Comparison of ENCODE assay signal across 22 cellular contexts in the genomic region with DNA sequence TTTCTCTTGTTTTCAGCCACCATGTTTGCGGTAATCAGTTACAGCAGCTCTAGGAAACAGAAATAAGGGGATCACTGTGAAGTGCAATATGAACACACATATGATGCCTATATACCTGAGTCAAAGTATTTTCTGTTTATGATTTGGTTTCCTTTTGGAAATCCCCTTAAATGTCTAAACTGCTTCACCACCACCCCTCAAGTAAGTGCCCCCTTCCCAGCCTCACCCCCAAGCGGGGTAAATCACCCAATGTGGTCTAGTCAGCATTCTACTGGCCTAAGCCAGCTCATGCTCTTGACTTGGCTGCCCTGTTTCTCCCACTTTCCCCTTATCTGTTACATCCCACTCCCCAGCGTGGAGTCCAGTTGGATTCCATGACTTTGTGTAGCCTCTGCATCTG.
DNase-seq lines count a peak whose midpoint lies in the region; ATAC-seq and TF ChIP-seq lines count a peak whose summit lies in the region.
"Had no signal": no experiment of that assay in that cellular context is flagged by ENCODE, and none has a peak within 500 bp of the region (broad histone marks: within the 10 kb centered on the region; RNA-seq: fewer than 3 reads in every experiment).

No MANE protein-coding gene starts in this region.

- H3K9ac ChIP-seq in mammary epithelial cell (ENCODE audit: insufficient read depth, low read length), result no peak overlapping the region

- no peaks in the 10 kb centered on the region for H3K9me3 Mint-ChIP-seq in activated CD8-positive, alpha-beta T cell treated with anti-CD3 and anti-CD28 coated beads for 36 hours
- no peaks in the 10 kb centered on the region for H3K9me3 Mint-ChIP-seq in activated CD8-positive, alpha-beta T cell treated with anti-CD3 and anti-CD28 coated beads, Interleukin-2, amount 10 ng/mL, durations not matched to agents 7 days and 5 days (ENCODE audit: insufficient read depth)
- H3K9me3 Mint-ChIP-seq in CD8-positive, alpha-beta memory T cell, result no peaks in the 10 kb centered on the region
- H3K9me3 Mint-ChIP-seq in activated T-helper 17 cell treated with anti-CD3 and anti-CD28 coated beads, Interleukin-2, amount 50 U/mL, for 72 hours, result no peaks in the 10 kb centered on the region
- H3K9me3 Mint-ChIP-seq: CD4-positive, alpha-beta T cell; natural killer cell had no signal

- DNase-seq in activated CD8-positive, alpha-beta T cell treated with anti-CD3 and anti-CD28 coated beads for 36 hours, result peak; percentile 18
- DNase-seq in activated CD8-positive, alpha-beta T cell treated with anti-CD3 and anti-CD28 coated beads, Interleukin-2, amount 10 ng/mL, durations not matched to agents 7 days and 5 days, result no peak
- peak in 1 of 5 donors; percentile 1 for DNase-seq in CD8-positive, alpha-beta memory T cell
- DNase-seq in esophagus muscularis mucosa (ENCODE audit: extremely low spot score), result peak; percentile 37
- no peak for DNase-seq in vagina (ENCODE audit: extremely low spot score in 2 of 2)
- no peak for DNase-seq in right cardiac atrium
- DNase-seq in mammary epithelial cell, result no peak
- DNase-seq: activated CD8-positive, alpha-beta memory T cell treated with anti-CD3 and anti-CD28 coated beads, Interleukin-2, amount 50 U/mL, for 4 hours; AML-193; CD4-positive, alpha-beta T cell; colonic mucosa; effector CD4-positive, alpha-beta T cell; hippocampal formation; lower lobe of right lung; natural killer cell; NCI-H446; NCI-H82; SHP77 treated with DMSO at 0.1 percent for 48 hours; stimulated activated CD4-positive, alpha-beta T cell treated with anti-CD3 and anti-CD28 coated beads, Interleukin-15, amount 100 ng/mL, for 24 hours; stomach had no signal

- H3K27ac Mint-ChIP-seq in activated CD8-positive, alpha-beta T cell treated with anti-CD3 and anti-CD28 coated beads for 36 hours, result peak overlapping the region; percentile 94
- no peak overlapping the region for H3K27ac Mint-ChIP-seq in activated CD8-positive, alpha-beta T cell treated with anti-CD3 and anti-CD28 coated beads, Interleukin-2, amount 10 ng/mL, durations not matched to agents 7 days and 5 days
- H3K27ac Mint-ChIP-seq in CD8-positive, alpha-beta memory T cell, result peak overlapping the region in 5 of 8 donors; percentile 5 to 92 (median 71)
- peak overlapping the region; percentile 88 for H3K27ac Mint-ChIP-seq in activated T-helper 17 cell treated with anti-CD3 and anti-CD28 coated beads, Interleukin-2, amount 50 U/mL, for 72 hours

- H3K4me1 ChIP-seq in CD8-positive, alpha-beta memory T cell (ENCODE audit: insufficient read depth, low read length), result peaks cover 20% of the 10 kb centered on the region
- H3K4me1 ChIP-seq in esophagus muscularis mucosa, result no peaks in the 10 kb centered on the region
- H3K4me1 ChIP-seq in vagina, result no peaks in the 10 kb centered on the region
- H3K4me1 ChIP-seq in right cardiac atrium (ENCODE audit: control insufficient read depth, insufficient read depth, low read length), result no peaks in the 10 kb centered on the region
- H3K4me1 ChIP-seq in mammary epithelial cell (ENCODE audit: insufficient read depth, low read length), result peaks cover 5% of the 10 kb centered on the region
- H3K4me1 ChIP-seq: colonic mucosa, lower lobe of right lung, stomach had no signal

- H4K20me1 ChIP-seq in mammary epithelial cell (ENCODE audit: insufficient read depth, low read length), result no peaks in the 10 kb centered on the region

- no peak overlapping the region for H3K27ac ChIP-seq in CD8-positive, alpha-beta memory T cell (ENCODE audit: low read depth, low read length)
- H3K27ac ChIP-seq in esophagus muscularis mucosa (replicated peaks in 1 of 4) (no peak overlapping the region), vagina (no peak overlapping the region), right cardiac atrium (ENCODE audit: low read length) (no peak overlapping the region), mammary epithelial cell (ENCODE audit: insufficient read depth, low read depth, low read length) (no peak overlapping the region)
- H3K27ac ChIP-seq: cardiac muscle cell, colonic mucosa, lower lobe of right lung, stomach had no signal

- in situ Hi-C loops in mammary epithelial cell (cut with MboI; ENCODE audit: low sequenced_read_pairs in 2 of 2), result loop anchor here in 1 of 2 donors (25.0 kb wide), 1 partner anchor 1048 kb away; no protein-coding TSS in a partner anchor

- no peaks in the 10 kb centered on the region for H3K79me2 ChIP-seq in mammary epithelial cell (ENCODE audit: insufficient read depth, low read length)

- ATAC-seq in activated CD8-positive, alpha-beta T cell treated with anti-CD3 and anti-CD28 coated beads for 36 hours, result no peak
- ATAC-seq in activated CD8-positive, alpha-beta T cell treated with anti-CD3 and anti-CD28 coated beads, Interleukin-2, amount 10 ng/mL, durations not matched to agents 7 days and 5 days, result no peak
- peak; percentile 14 for ATAC-seq in activated T-helper 17 cell treated with anti-CD3 and anti-CD28 coated beads, Interleukin-2, amount 50 U/mL, for 72 hours (replicated peaks)
- no peak for ATAC-seq in right cardiac atrium
- ATAC-seq: lower lobe of right lung, natural killer cell had no signal

- TF ChIP-seq POLR2A in esophagus muscularis mucosa (IDR thresholded peaks at IDR 0.05; ENCODE audit: low read depth) (no peak), vagina (IDR thresholded peaks at IDR 0.05) (no peak)

- H3K27me3 Mint-ChIP-seq in activated CD8-positive, alpha-beta T cell treated with anti-CD3 and anti-CD28 coated beads for 36 hours, result no peaks in the 10 kb centered on the region
- no peaks in the 10 kb centered on the region for H3K27me3 Mint-ChIP-seq in activated CD8-positive, alpha-beta T cell treated with anti-CD3 and anti-CD28 coated beads, Interleukin-2, amount 10 ng/mL, durations not matched to agents 7 days and 5 days (ENCODE audit: low read depth)
- no peaks in the 10 kb centered on the region for H3K27me3 Mint-ChIP-seq in CD8-positive, alpha-beta memory T cell
- no peaks in the 10 kb centered on the region for H3K27me3 Mint-ChIP-seq in activated T-helper 17 cell treated with anti-CD3 and anti-CD28 coated beads, Interleukin-2, amount 50 U/mL, for 72 hours
- H3K27me3 Mint-ChIP-seq: CD4-positive, alpha-beta T cell had no signal

- H3K9me3 ChIP-seq in CD8-positive, alpha-beta memory T cell (ENCODE audit: low read length), result no peaks in the 10 kb centered on the region
- no peaks in the 10 kb centered on the region for H3K9me3 ChIP-seq in esophagus muscularis mucosa
- H3K9me3 ChIP-seq in vagina, result no peaks in the 10 kb centered on the region
- H3K9me3 ChIP-seq in right cardiac atrium (ENCODE audit: control insufficient read depth, low read length), result no peaks in the 10 kb centered on the region
- H3K9me3 ChIP-seq in mammary epithelial cell (replicated peaks; ENCODE audit: insufficient read depth, low read length), result no peaks in the 10 kb centered on the region
- H3K9me3 ChIP-seq: colonic mucosa, lower lobe of right lung, stomach had no signal

- no peak for TF ChIP-seq CTCF in activated CD8-positive, alpha-beta T cell treated with anti-CD3 and anti-CD28 coated beads for 36 hours (IDR thresholded peaks at IDR 0.05)
- TF ChIP-seq CTCF in esophagus muscularis mucosa (IDR thresholded peaks at IDR 0.05), result no peak
- no peak for TF ChIP-seq CTCF in vagina (IDR thresholded peaks at IDR 0.05)
- TF ChIP-seq CTCF in mammary epithelial cell (conservative IDR thresholded peaks at IDR 0.05 in 1 of 2, IDR thresholded peaks at IDR 0.05 in 1 of 2; ENCODE audit: extremely low read depth in 1 of 2, insufficient read depth in 1 of 2, low read depth in 1 of 2, low read length in 2 of 2), result no peak

- CTCF ChIA-PET in activated CD8-positive, alpha-beta T cell treated with anti-CD3 and anti-CD28 coated beads for 36 hours (lab: Charles Lee), result interaction anchor here (0.6 to 1.1 kb wide), 2 partner anchors 11 to 113 kb away, joined by 3 to 4 read pairs; no protein-coding TSS in a partner anchor
- CTCF ChIA-PET in activated CD8-positive, alpha-beta T cell treated with anti-CD3 and anti-CD28 coated beads, Interleukin-2, amount 10 ng/mL, durations not matched to agents 7 days and 5 days (lab: Charles Lee), result interaction anchor here (1.0 to 3.8 kb wide), 4 partner anchors 11 to 177 kb away, joined by 4 to 20 read pairs (median 6); no protein-coding TSS in a partner anchor
- CTCF ChIA-PET in CD8-positive, alpha-beta memory T cell (lab: Charles Lee), result no interaction called here
- CTCF ChIA-PET in mammary epithelial cell (lab: Charles Lee; ENCODE audit: low non-redundant PET), result no interaction called here

- TF ChIP-seq EP300 in esophagus muscularis mucosa (IDR thresholded peaks at IDR 0.05), result no peak

- H3K4me1 Mint-ChIP-seq in activated CD8-positive, alpha-beta T cell treated with anti-CD3 and anti-CD28 coated beads for 36 hours (ENCODE audit: low read depth), result peaks cover 43% of the 10 kb centered on the region
- peaks cover 31% of the 10 kb centered on the region for H3K4me1 Mint-ChIP-seq in activated CD8-positive, alpha-beta T cell treated with anti-CD3 and anti-CD28 coated beads, Interleukin-2, amount 10 ng/mL, durations not matched to agents 7 days and 5 days (ENCODE audit: low read depth)
- H3K4me1 Mint-ChIP-seq in CD8-positive, alpha-beta memory T cell, result peaks cover 23 to 28% (median 25%) of the 10 kb centered on the region in 3 donors
- peaks cover 23% of the 10 kb centered on the region for H3K4me1 Mint-ChIP-seq in activated T-helper 17 cell treated with anti-CD3 and anti-CD28 coated beads, Interleukin-2, amount 50 U/mL, for 72 hours

- no peaks in the 10 kb centered on the region for H3K36me3 ChIP-seq in CD8-positive, alpha-beta memory T cell (ENCODE audit: insufficient read depth, low read length)
- H3K36me3 ChIP-seq in esophagus muscularis mucosa, result no peaks in the 10 kb centered on the region
- H3K36me3 ChIP-seq in vagina, result no peaks in the 10 kb centered on the region
- no peaks in the 10 kb centered on the region for H3K36me3 ChIP-seq in mammary epithelial cell (ENCODE audit: insufficient read depth, low read length)
- H3K36me3 ChIP-seq: cardiac muscle cell, colonic mucosa, lower lobe of right lung, stomach had no signal

- no peaks in the 10 kb centered on the region for H3K27me3 ChIP-seq in CD8-positive, alpha-beta memory T cell (ENCODE audit: insufficient read depth, low read length, poor library complexity, severe bottlenecking)
- H3K27me3 ChIP-seq in esophagus muscularis mucosa, result no peaks in the 10 kb centered on the region
- H3K27me3 ChIP-seq in vagina, result no peaks in the 10 kb centered on the region
- no peaks in the 10 kb centered on the region for H3K27me3 ChIP-seq in right cardiac atrium (ENCODE audit: control insufficient read depth, insufficient read depth)
- no peaks in the 10 kb centered on the region for H3K27me3 ChIP-seq in mammary epithelial cell (ENCODE audit: insufficient read depth, low read length)
- H3K27me3 ChIP-seq: cardiac muscle cell, colonic mucosa, stomach had no signal

- WGBS in esophagus muscularis mucosa, result 93% methylated on average over 3 of the region's 3 CpGs
- 92% methylated on average over 3 of the region's 3 CpGs for WGBS in right cardiac atrium
- WGBS in mammary epithelial cell (ENCODE audit: low coverage, missing lambda C conversion rate), result 82% methylated on average over 2 of the region's 3 CpGs

- H3K36me3 Mint-ChIP-seq in activated CD8-positive, alpha-beta T cell treated with anti-CD3 and anti-CD28 coated beads for 36 hours (ENCODE audit: low read depth), result no peaks in the 10 kb centered on the region
- H3K36me3 Mint-ChIP-seq in activated CD8-positive, alpha-beta T cell treated with anti-CD3 and anti-CD28 coated beads, Interleukin-2, amount 10 ng/mL, durations not matched to agents 7 days and 5 days (ENCODE audit: low read depth), result peaks cover 2% of the 10 kb centered on the region
- no peaks in the 10 kb centered on the region for H3K36me3 Mint-ChIP-seq in CD8-positive, alpha-beta memory T cell
- peaks cover 6% of the 10 kb centered on the region for H3K36me3 Mint-ChIP-seq in activated T-helper 17 cell treated with anti-CD3 and anti-CD28 coated beads, Interleukin-2, amount 50 U/mL, for 72 hours (ENCODE audit: low read depth)
- H3K36me3 Mint-ChIP-seq: natural killer cell had no signal

- H2AFZ ChIP-seq in mammary epithelial cell (ENCODE audit: low read depth, low read length), result no peak overlapping the region

- BruUV-seq in mammary epithelial cell (replicated peaks; lab: Mats Ljungman, UMichigan), result no TSS peak

- H3K4me2 ChIP-seq in mammary epithelial cell (ENCODE audit: insufficient read depth, low read depth, low read length), result no peak overlapping the region

- no peak overlapping the region for H3K4me3 Mint-ChIP-seq in activated CD8-positive, alpha-beta T cell treated with anti-CD3 and anti-CD28 coated beads for 36 hours
- H3K4me3 Mint-ChIP-seq in activated CD8-positive, alpha-beta T cell treated with anti-CD3 and anti-CD28 coated beads, Interleukin-2, amount 10 ng/mL, durations not matched to agents 7 days and 5 days, result no peak overlapping the region
- H3K4me3 Mint-ChIP-seq in CD8-positive, alpha-beta memory T cell, result no peak overlapping the region
- peak overlapping the region; percentile 65 for H3K4me3 Mint-ChIP-seq in activated T-helper 17 cell treated with anti-CD3 and anti-CD28 coated beads, Interleukin-2, amount 50 U/mL, for 72 hours
- H3K4me3 Mint-ChIP-seq: CD4-positive, alpha-beta T cell; natural killer cell had no signal

- dilution Hi-C loops in mammary epithelial cell (cut with HindIII; ENCODE audit: low sequenced_read_pairs), result no loop called here

- intact Hi-C loops in activated CD8-positive, alpha-beta T cell treated with anti-CD3 and anti-CD28 coated beads for 36 hours (cut with micrococcal nuclease), result no loop called here
- intact Hi-C loops in esophagus muscularis mucosa (cut with DNase I), result no loop called here
- intact Hi-C loops in vagina (cut with DNase I), result no loop called here
- intact Hi-C loops in right cardiac atrium (cut with DNase I), result no loop called here
- intact Hi-C loops in mammary epithelial cell (cut with micrococcal nuclease), result no loop called here

- POLR2A ChIA-PET in activated CD8-positive, alpha-beta T cell treated with anti-CD3 and anti-CD28 coated beads for 36 hours (lab: Charles Lee), result no interaction called here
- POLR2A ChIA-PET in activated CD8-positive, alpha-beta T cell treated with anti-CD3 and anti-CD28 coated beads, Interleukin-2, amount 10 ng/mL, durations not matched to agents 7 days and 5 days (lab: Charles Lee), result no interaction called here
- POLR2A ChIA-PET in CD8-positive, alpha-beta memory T cell (lab: Charles Lee), result no interaction called here

- no peak overlapping the region for H3K4me3 ChIP-seq in CD8-positive, alpha-beta memory T cell (ENCODE audit: low read length)
- no peak overlapping the region for H3K4me3 ChIP-seq in esophagus muscularis mucosa
- H3K4me3 ChIP-seq in vagina, result no peak overlapping the region
- H3K4me3 ChIP-seq in right cardiac atrium (ENCODE audit: low read length), result no peak overlapping the region
- H3K4me3 ChIP-seq in mammary epithelial cell (replicated peaks in 1 of 3; ENCODE audit: insufficient read depth in 1 of 3, low read depth in 2 of 3, low read length in 3 of 3), result no peak overlapping the region
- H3K4me3 ChIP-seq: cardiac muscle cell, colonic mucosa, lower lobe of right lung, stomach had no signal

Comparison
In these comparisons a context has a peak if more than half of its experiments do, and no peak if none do; other contexts are left out.
1. DNase-seq: peak in activated CD8-positive, alpha-beta T cell treated with anti-CD3 and anti-CD28 coated beads for 36 hours (single experiment) and esophagus muscularis mucosa (single experiment); none in activated CD8-positive, alpha-beta T cell treated with anti-CD3 and anti-CD28 coated beads, Interleukin-2, amount 10 ng/mL, durations not matched to agents 7 days and 5 days (single experiment), vagina (0 of 2), right cardiac atrium (0 of 3) and mammary epithelial cell (single experiment).
2. CTCF ChIA-PET loops: an anchor here in activated CD8-positive, alpha-beta T cell treated with anti-CD3 and anti-CD28 coated beads for 36 hours (0.6 to 1.1 kb wide) and activated CD8-positive, alpha-beta T cell treated with anti-CD3 and anti-CD28 coated beads, Interleukin-2, amount 10 ng/mL, durations not matched to agents 7 days and 5 days (1.0 to 3.8 kb wide); none called in CD8-positive, alpha-beta memory T cell and mammary epithelial cell.